Comparison of ENCODE assay signal across 1 cellular context in genomic region chr6:34132486-34133185, GRCh38.
A peak's percentile ranks its signal among the peaks of the same experiment; 100 is the strongest.
TF ChIP-seq lines count a peak whose summit lies in the region.

No MANE protein-coding gene starts in this region.

TF ChIP-seq in HepG2, 621 proteins besides CTCF, POLR2A, EP300 and RAD21 (continued from another document and continues in another):
- TF ChIP-seq NFAT5 (CRISPR knock-in tag; IDR thresholded peaks at IDR 0.05) (peak; percentile 91), ZSCAN5A (CRISPR knock-in tag; IDR thresholded peaks at IDR 0.05; ENCODE audit: borderline replicate concordance) (0 out of 2 replicates have a peak, but pooled peaks have one; percentile 50), WIZ (CRISPR knock-in tag; IDR thresholded peaks at IDR 0.05) (peak; percentile 95; the same call in 1 of the 2 replicates), ZNF136 (CRISPR knock-in tag; IDR thresholded peaks at IDR 0.05; ENCODE audit: low read depth) (no peak), ZFP36L2 (CRISPR knock-in tag; IDR thresholded peaks at IDR 0.05) (peak; percentile 89; the same call in 1 of the 2 replicates), ZNF382 (CRISPR knock-in tag; IDR thresholded peaks at IDR 0.05; ENCODE audit: borderline replicate concordance) (no peak), CENPX (CRISPR knock-in tag; IDR thresholded peaks at IDR 0.05) (no peak), ZBTB26 (CRISPR knock-in tag; IDR thresholded peaks at IDR 0.05; ENCODE audit: borderline replicate concordance) (peak; percentile 78; the same call in 1 of the 2 replicates), MAFF (IDR thresholded peaks at IDR 0.05; ENCODE audit: low read depth, low read length) (0 out of 2 replicates have a peak, but pooled peaks have one; percentile 8), ZNF225 (CRISPR knock-in tag; IDR thresholded peaks at IDR 0.05) (peak; percentile 34; the same call in 1 of the 2 replicates), ZBTB10 (CRISPR knock-in tag; IDR thresholded peaks at IDR 0.05; ENCODE audit: borderline replicate concordance) (no peak; the same call in 1 of the 2 replicates), FOXO4 (CRISPR knock-in tag; conservative IDR thresholded peaks at IDR 0.05) (no peak), ZNF160 (CRISPR knock-in tag; IDR thresholded peaks at IDR 0.05) (no peak), YEATS2 (CRISPR knock-in tag; IDR thresholded peaks at IDR 0.05; ENCODE audit: borderline replicate concordance) (peak; percentile 26; the same call in 1 of the 2 replicates), ZNF543 (CRISPR knock-in tag; IDR thresholded peaks at IDR 0.05) (no peak), ZSCAN20 (CRISPR knock-in tag; IDR thresholded peaks at IDR 0.05; ENCODE audit: borderline replicate concordance) (0 out of 2 replicates have a peak, but pooled peaks have one; percentile 65), ZNF564 (CRISPR knock-in tag; IDR thresholded peaks at IDR 0.05) (0 out of 2 replicates have a peak, but pooled peaks have one; percentile 72), ZNF780A (CRISPR knock-in tag; IDR thresholded peaks at IDR 0.05) (peak; percentile 31; the same call in 1 of the 2 replicates), CREBL2 (CRISPR knock-in tag; IDR thresholded peaks at IDR 0.05; ENCODE audit: borderline replicate concordance) (no peak), GZF1 (CRISPR knock-in tag; IDR thresholded peaks at IDR 0.05) (0 out of 2 replicates have a peak, but pooled peaks have one; percentile 49), ZNF710 (CRISPR knock-in tag; IDR thresholded peaks at IDR 0.05; ENCODE audit: borderline replicate concordance) (no peak), ZNF547 (CRISPR knock-in tag; IDR thresholded peaks at IDR 0.05) (0 out of 2 replicates have a peak, but pooled peaks have one; percentile 46), ZNF441 (CRISPR knock-in tag; IDR thresholded peaks at IDR 0.05; ENCODE audit: borderline replicate concordance) (peak; percentile 76; the same call in 1 of the 2 replicates), HOXA5 (CRISPR knock-in tag; IDR thresholded peaks at IDR 0.05) (peak; percentile 82; the same call in 1 of the 2 replicates), ZNF850 (CRISPR knock-in tag; conservative IDR thresholded peaks at IDR 0.05) (no peak), ARNT2 (CRISPR knock-in tag; IDR thresholded peaks at IDR 0.05; ENCODE audit: low read depth) (peak; percentile 58; the same call in 1 of the 2 replicates), SOX13 (IDR thresholded peaks at IDR 0.05) (no peak), SOX13 (CRISPR knock-in tag; conservative IDR thresholded peaks at IDR 0.05 in 1 of 2, IDR thresholded peaks at IDR 0.05 in 1 of 2) (peak in 1 of 2 experiments; percentile 46; a peak in 1 of 4 replicates), ZNF512B (CRISPR knock-in tag; IDR thresholded peaks at IDR 0.05; ENCODE audit: borderline replicate concordance) (no peak), SIN3A (IDR thresholded peaks at IDR 0.05; ENCODE audit: borderline replicate concordance, low read depth, low read length) (0 out of 2 replicates have a peak, but pooled peaks have one; percentile 35), ZFX (CRISPR knock-in tag; IDR thresholded peaks at IDR 0.05; ENCODE audit: low read depth) (no peak), ZNF317 (CRISPR knock-in tag; IDR thresholded peaks at IDR 0.05) (no peak), CC2D1A (CRISPR knock-in tag; IDR thresholded peaks at IDR 0.05) (no peak), HOMEZ (CRISPR knock-in tag; IDR thresholded peaks at IDR 0.05; ENCODE audit: low read depth) (0 out of 2 replicates have a peak, but pooled peaks have one; percentile 25), PHF8 (CRISPR knock-in tag; IDR thresholded peaks at IDR 0.05) (no peak), ZNF777 (CRISPR knock-in tag; IDR thresholded peaks at IDR 0.05) (peak; percentile 51; the same call in 1 of the 2 replicates), KDM5A (IDR thresholded peaks at IDR 0.05; ENCODE audit: borderline replicate concordance, low read length) (no peak), AGO2 (optimal IDR thresholded peaks at IDR 0.05; ENCODE audit: low read depth, low read length) (no peak)
